In genomic region chr12:131747276-131747675, GRCh38 we compare ENCODE assay signal across 1 cellular context.
TF ChIP-seq lines count a peak whose summit lies in the region.

No MANE protein-coding gene starts in this region.

TF ChIP-seq in HepG2, 621 proteins besides CTCF, POLR2A, EP300 and RAD21:
- no peak for TF ChIP-seq ZNF512B (CRISPR knock-in tag; IDR thresholded peaks at IDR 0.05; ENCODE audit: borderline replicate concordance)
- TF ChIP-seq SOX13 (IDR thresholded peaks at IDR 0.05): no peak
- TF ChIP-seq SOX13 (CRISPR knock-in tag; conservative IDR thresholded peaks at IDR 0.05 in 1 of 2, IDR thresholded peaks at IDR 0.05 in 1 of 2): no peak
- no peak for TF ChIP-seq IRF2 (CRISPR knock-in tag; IDR thresholded peaks at IDR 0.05)
- no peak for TF ChIP-seq IKZF4 (CRISPR knock-in tag; IDR thresholded peaks at IDR 0.05; ENCODE audit: borderline replicate concordance, low read depth, not compliant biosample characterization)
- no peak for TF ChIP-seq REXO4 (CRISPR knock-in tag; IDR thresholded peaks at IDR 0.05; ENCODE audit: borderline replicate concordance)
- no peak for TF ChIP-seq HNF1B (CRISPR knock-in tag; IDR thresholded peaks at IDR 0.05)
- no peak for TF ChIP-seq CENPX (CRISPR knock-in tag; IDR thresholded peaks at IDR 0.05)
- TF ChIP-seq ZNF513 (CRISPR knock-in tag; conservative IDR thresholded peaks at IDR 0.05): no peak
- TF ChIP-seq EED (CRISPR knock-in tag; IDR thresholded peaks at IDR 0.05): no peak
- no peak for TF ChIP-seq THRA (CRISPR knock-in tag; IDR thresholded peaks at IDR 0.05; ENCODE audit: borderline replicate concordance)
